1 cellular context compared by ENCODE assay signal in genomic region chr20:24469116-24470030, GRCh38.
A peak's percentile ranks its signal among the peaks of the same experiment; 100 is the strongest.
TF ChIP-seq lines count a peak whose summit lies in the region.

SYNDIG1 (plus strand) TSS chr20:24469629; CDS start chr20:24543098, 73,469 bp downstream.

TF ChIP-seq in WTC11, 78 proteins besides CTCF, POLR2A, EP300 and RAD21 (continued from another document):
- no peak for TF ChIP-seq ZNF671 (CRISPR knock-in tag; IDR thresholded peaks at IDR 0.05)
- TF ChIP-seq E2F4 (CRISPR knock-in tag; IDR thresholded peaks at IDR 0.05; ENCODE audit: borderline replicate concordance, low read depth): 0 out of 2 replicates have a peak, but pooled peaks have one; percentile 47
- no peak for TF ChIP-seq ERG (CRISPR knock-in tag; IDR thresholded peaks at IDR 0.05)
- TF ChIP-seq HMGA2 (CRISPR knock-in tag; IDR thresholded peaks at IDR 0.05): no peak
- TF ChIP-seq IRF1 (CRISPR knock-in tag; IDR thresholded peaks at IDR 0.05): 0 out of 2 replicates have a peak, but pooled peaks have one; percentile 37
- no peak for TF ChIP-seq ZNF532 (CRISPR knock-in tag; IDR thresholded peaks at IDR 0.05; ENCODE audit: borderline replicate concordance)
- TF ChIP-seq RELA (CRISPR knock-in tag; IDR thresholded peaks at IDR 0.05; ENCODE audit: borderline replicate concordance): 0 out of 2 replicates have a peak, but pooled peaks have one; percentile 35
- peak; percentile 28; the same call in 1 of the 2 replicates for TF ChIP-seq MAX (CRISPR knock-in tag; IDR thresholded peaks at IDR 0.05)
- TF ChIP-seq ZNF232 (CRISPR knock-in tag; IDR thresholded peaks at IDR 0.05): no peak
- no peak for TF ChIP-seq USF2 (CRISPR knock-in tag; IDR thresholded peaks at IDR 0.05)
- TF ChIP-seq MLX (CRISPR knock-in tag; IDR thresholded peaks at IDR 0.05): no peak
- no peak for TF ChIP-seq GTF2I (CRISPR knock-in tag; conservative IDR thresholded peaks at IDR 0.05)
- TF ChIP-seq FOXP1 (CRISPR knock-in tag; IDR thresholded peaks at IDR 0.05; ENCODE audit: borderline replicate concordance): no peak
- 0 out of 2 replicates have a peak, but pooled peaks have one; percentile 19 for TF ChIP-seq TEAD1 (CRISPR knock-in tag; IDR thresholded peaks at IDR 0.05)
- no peak for TF ChIP-seq IRF2 (CRISPR knock-in tag; IDR thresholded peaks at IDR 0.05; ENCODE audit: borderline replicate concordance, low read depth)
- no peak for TF ChIP-seq JUN (CRISPR knock-in tag; IDR thresholded peaks at IDR 0.05)
- TF ChIP-seq GRHL2 (CRISPR knock-in tag; IDR thresholded peaks at IDR 0.05; ENCODE audit: insufficient replicate concordance, severe bottlenecking): no peak
- no peak for TF ChIP-seq NFYB (CRISPR knock-in tag; conservative IDR thresholded peaks at IDR 0.05; ENCODE audit: low read depth)
- no peak for TF ChIP-seq RORB (CRISPR knock-in tag; IDR thresholded peaks at IDR 0.05)
- TF ChIP-seq ATF1 (CRISPR knock-in tag; IDR thresholded peaks at IDR 0.05): no peak
- TF ChIP-seq STAT6 (CRISPR knock-in tag; conservative IDR thresholded peaks at IDR 0.05; ENCODE audit: low read depth): no peak
- TF ChIP-seq CDX4 (CRISPR knock-in tag; IDR thresholded peaks at IDR 0.05; ENCODE audit: borderline replicate concordance): no peak
- TF ChIP-seq ZNF512 (CRISPR knock-in tag; IDR thresholded peaks at IDR 0.05; ENCODE audit: borderline replicate concordance): no peak
- TF ChIP-seq KAT7 (CRISPR knock-in tag; IDR thresholded peaks at IDR 0.05; ENCODE audit: borderline replicate concordance): peak; percentile 31; the same call in 1 of the 2 replicates
- TF ChIP-seq USF1 (CRISPR knock-in tag; IDR thresholded peaks at IDR 0.05): peak; percentile 45; the same call in 1 of the 2 replicates
- no peak for TF ChIP-seq SOX15 (CRISPR knock-in tag; IDR thresholded peaks at IDR 0.05)
- no peak for TF ChIP-seq SMAD4 (CRISPR knock-in tag; IDR thresholded peaks at IDR 0.05)
- TF ChIP-seq NR1H2 (CRISPR knock-in tag; IDR thresholded peaks at IDR 0.05): no peak
- peak; percentile 87 for TF ChIP-seq ZNF423 (CRISPR knock-in tag; IDR thresholded peaks at IDR 0.05)
- TF ChIP-seq ATF3 (CRISPR knock-in tag; conservative IDR thresholded peaks at IDR 0.05): no peak
- TF ChIP-seq ETV6 (CRISPR knock-in tag; IDR thresholded peaks at IDR 0.05): peak; percentile 50; the same call in 1 of the 2 replicates
- TF ChIP-seq NR3C1 (CRISPR knock-in tag; conservative IDR thresholded peaks at IDR 0.05; ENCODE audit: low read depth): no peak
- TF ChIP-seq ZNF263 (CRISPR knock-in tag; IDR thresholded peaks at IDR 0.05; ENCODE audit: low read depth): no peak
TF ChIP-seq in WTC11: peak in this region for 16.
